ENCODE assay signal across 8 cellular contexts in the genomic region with DNA sequence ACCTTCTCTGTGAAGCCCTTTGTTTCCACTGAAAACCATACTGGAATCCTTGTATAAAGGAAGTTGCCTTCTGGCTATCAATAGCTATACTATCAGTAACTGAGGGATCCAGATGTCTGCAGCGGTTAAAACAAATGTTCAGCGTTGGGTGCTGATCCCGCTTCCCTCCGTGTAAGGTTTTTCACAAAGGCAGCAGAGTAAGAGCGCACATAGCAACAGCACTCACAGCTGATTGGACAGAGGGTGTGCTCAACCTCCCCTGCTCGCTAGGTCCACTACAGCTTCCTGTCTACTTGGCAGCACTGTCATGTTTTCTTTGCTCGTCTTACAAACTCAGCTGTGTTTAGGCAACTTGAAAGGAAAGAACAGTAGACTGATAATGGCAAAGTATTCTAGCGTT. TPM values are rescaled to one million over a fixed set of nuclear protein-coding genes. Genes with fewer than 3 reads are reported as not detected.
DNase-seq lines count a peak whose midpoint lies in the region; ATAC-seq and TF ChIP-seq lines count a peak whose summit lies in the region.

No MANE protein-coding gene starts in this region.

- H3K27ac Mint-ChIP-seq in natural killer cell (peak overlapping the region; percentile 1 to 60), type B pancreatic cell (peak overlapping the region; percentile 52)

- H3K9ac ChIP-seq in OCI-LY1 (ENCODE audit: low read length): no peak overlapping the region

- no peaks in the 10 kb centered on the region for H3F3A ChIP-seq in OCI-LY1 (ENCODE audit: insufficient read depth, low read length)

- H3K4me3 Mint-ChIP-seq in natural killer cell (peak overlapping the region; percentile 63), type B pancreatic cell (peak overlapping the region; percentile 71)

- H3K27me3 ChIP-seq in OCI-LY1 (ENCODE audit: insufficient read depth, low read length): no peaks in the 10 kb centered on the region

- no peak overlapping the region for H3K4me3 ChIP-seq in OCI-LY1 (ENCODE audit: low read depth, low read length, poor library complexity, severe bottlenecking)

- peak overlapping the region; percentile 49 for H3K27ac ChIP-seq in OCI-LY1 (ENCODE audit: low read depth, low read length, poor library complexity, severe bottlenecking)

- no peak for TF ChIP-seq CTCF in OCI-LY1 (IDR thresholded peaks at IDR 0.05; ENCODE audit: low read length)
- no peak for TF ChIP-seq CTCF in natural killer cell (IDR thresholded peaks at IDR 0.05)
- no peak for TF ChIP-seq CTCF in type B pancreatic cell (conservative IDR thresholded peaks at IDR 0.05)

- H3K9me3 ChIP-seq in OCI-LY1 (ENCODE audit: low read length): no peaks in the 10 kb centered on the region

- H4K20me1 ChIP-seq in OCI-LY1 (ENCODE audit: insufficient read depth, low read length): no peaks in the 10 kb centered on the region

- ATAC-seq in GM18520 (IDR thresholded peaks at IDR 0.05; ENCODE audit: unreplicated experiment) (peak; percentile 85), HG03159 (IDR thresholded peaks at IDR 0.05; ENCODE audit: unreplicated experiment) (peak; percentile 91), natural killer cell (peak; percentile 90 to 99 (median 97)), GM19324 (IDR thresholded peaks at IDR 0.05; ENCODE audit: low FRiP score, unreplicated experiment) (no peak)

- H3K79me2 ChIP-seq in OCI-LY1 (ENCODE audit: insufficient read depth, low read length): peaks cover 33% of the 10 kb centered on the region

- no peaks in the 10 kb centered on the region for H3K27me3 Mint-ChIP-seq in natural killer cell (ENCODE audit: low read depth in 2 of 2)
- H3K27me3 Mint-ChIP-seq in type B pancreatic cell: no peaks in the 10 kb centered on the region

- H3K4me1 Mint-ChIP-seq in natural killer cell (peaks cover 16 to 20% of the 10 kb centered on the region in 2 donors), type B pancreatic cell (ENCODE audit: unreplicated experiment) (peaks cover 24% of the 10 kb centered on the region)

- no peaks in the 10 kb centered on the region for H3K9me3 Mint-ChIP-seq in natural killer cell
- no peaks in the 10 kb centered on the region for H3K9me3 Mint-ChIP-seq in type B pancreatic cell

- H2AFZ ChIP-seq in OCI-LY1 (ENCODE audit: low read length): no peak overlapping the region

- H3K36me3 ChIP-seq in OCI-LY1 (ENCODE audit: insufficient read depth, low read length): peaks cover 87% of the 10 kb centered on the region

- intact Hi-C loops in natural killer cell (cut with micrococcal nuclease): no loop called here

- H3K36me3 Mint-ChIP-seq in natural killer cell (no peaks in the 10 kb centered on the region), type B pancreatic cell (no peaks in the 10 kb centered on the region)

- no peak overlapping the region for H3K4me2 ChIP-seq in OCI-LY1 (ENCODE audit: low read length)

- no peaks in the 10 kb centered on the region for H3K9me2 ChIP-seq in OCI-LY1 (ENCODE audit: low read depth, low read length)

- peak; percentile 13 for DNase-seq in activated gamma-delta T cell treated with anti-CD3 and anti-CD28 coated beads, Interleukin-2, amount 50 U/mL, for 16 hours (ENCODE audit: low read depth)
- DNase-seq in fibroblast of the conjunctiva (ENCODE audit: low read depth) (peak; percentile 91), natural killer cell (no peak), type B pancreatic cell (ENCODE audit: extremely low spot score, unreplicated experiment) (no peak)

- peaks cover 34% of the 10 kb centered on the region for H3K4me1 ChIP-seq in OCI-LY1 (ENCODE audit: insufficient read depth, low read length, severe bottlenecking)

RNA-seq across cellular contexts. Expression of a gene that starts 27.3 kb away (rescaled TPM):
- total RNA-seq in natural killer cell (100 to 1,000 TPM; 107 to 127 (median 114) TPM), type B pancreatic cell (ENCODE audit: low replicate concordance) (35.4 and 37.7 TPM in 2 replicates)

Comparison
In these comparisons a context has a peak if more than half of its experiments do, and no peak if none do; other contexts are left out.
1. DNase-seq: peak in activated gamma-delta T cell treated with anti-CD3 and anti-CD28 coated beads, Interleukin-2, amount 50 U/mL, for 16 hours (single experiment) and fibroblast of the conjunctiva (single experiment); none in natural killer cell (single experiment) and type B pancreatic cell (single experiment).